8 cellular contexts compared by ENCODE assay signal in the genomic region with DNA sequence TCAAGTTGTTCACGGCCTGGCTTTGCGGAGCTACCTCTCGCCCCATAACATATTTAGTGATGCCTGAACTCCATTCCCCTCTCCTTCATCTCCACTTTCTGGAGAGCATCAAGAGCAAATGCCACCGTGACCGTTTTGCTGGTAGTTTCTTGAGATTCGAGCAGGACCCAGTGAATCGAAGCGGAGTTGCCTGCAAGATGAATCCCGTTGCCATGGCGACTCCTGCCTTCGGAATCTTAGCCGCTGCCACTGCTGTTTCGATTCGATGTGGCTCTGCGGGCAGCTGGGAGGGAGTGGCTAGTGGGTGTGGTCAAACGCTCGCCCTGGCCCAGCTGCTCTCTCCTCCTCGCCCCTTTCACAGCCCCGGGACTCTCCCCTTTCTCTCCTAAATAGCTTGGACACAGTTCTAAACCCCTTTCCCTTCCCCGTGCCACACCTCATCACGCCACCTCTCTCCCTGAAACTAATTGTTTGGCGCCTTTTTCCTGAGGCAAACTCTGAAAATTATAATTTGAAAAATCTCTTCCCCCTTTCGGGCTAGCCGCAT. TPM values are rescaled to one million over a fixed set of nuclear protein-coding genes. Genes with fewer than 3 reads are reported as not detected.
DNase-seq lines count a peak whose midpoint lies in the region; ATAC-seq and TF ChIP-seq lines count a peak whose summit lies in the region.

No MANE protein-coding gene starts in this region.

- TF ChIP-seq POLR2A in upper lobe of left lung (IDR thresholded peaks at IDR 0.05), result no peak

- TF ChIP-seq CTCF in GM12865 (IDR thresholded peaks at IDR 0.05; ENCODE audit: insufficient read depth, low read depth, low read length, missing control alignments) (no peak), upper lobe of left lung (IDR thresholded peaks at IDR 0.05) (no peak)

- DNase-seq in GM12865 (ENCODE audit: low read depth) (peak; percentile 92), NCI-H1105 treated with DMSO at 0.1 percent for 48 hours (lab: John Stamatoyannopoulos, UW) (peak; percentile 94), SW 1271 (lab: John Stamatoyannopoulos, UW) (peak; percentile 61 to 88), amniotic epithelial cell (ENCODE audit: low read depth) (peak; percentile 72), left cardiac atrium (peak; percentile 89), posterior vena cava (ENCODE audit: low spot score) (peak; percentile 95), upper lobe of left lung (peak; percentile 61 to 93)

- intact Hi-C loops in left cardiac atrium (cut with DNase I), result loop anchor here in 1 of 2 donors (5.0 to 10.0 kb wide), 5 partner anchors 58 to 905 kb away; partner anchors contain the start of gene PCNX4
- intact Hi-C loops in posterior vena cava (cut with DNase I), result loop anchor here (5.0 kb wide), 2 partner anchors 232 to 237 kb away; no protein-coding TSS in a partner anchor

- peak; percentile 47 for ATAC-seq in HG02642 (IDR thresholded peaks at IDR 0.05; ENCODE audit: poor library complexity, unreplicated experiment)
- peak; percentile 12 to 50 for ATAC-seq in left cardiac atrium
- peak; percentile 48 to 80 for ATAC-seq in upper lobe of left lung (ENCODE audit: low FRiP score in 2 of 2)

- 2 to 3% methylated on average over 24 of the region's 24 CpGs for WGBS in upper lobe of left lung, 2 donors

- H3K9me3 ChIP-seq in upper lobe of left lung, result no peaks in the 10 kb centered on the region

- no peaks in the 10 kb centered on the region for H3K36me3 ChIP-seq in upper lobe of left lung

- H3K4me1 ChIP-seq in upper lobe of left lung, result peaks cover 21 to 41% (median 34%) of the 10 kb centered on the region in 4 donors

- H3K4me3 ChIP-seq in GM12865 (ENCODE audit: low read depth, low read length), result peak overlapping the region; percentile 71
- H3K4me3 ChIP-seq in upper lobe of left lung, result peak overlapping the region; percentile 76 to 90 (median 84)

- no peaks in the 10 kb centered on the region for H3K27me3 ChIP-seq in upper lobe of left lung

- no peak for TF ChIP-seq EP300 in upper lobe of left lung (IDR thresholded peaks at IDR 0.05)

- H3K27ac ChIP-seq in upper lobe of left lung, result peak overlapping the region; percentile 92 to 98 (median 96)

RNA-seq across cellular contexts. Expression of gene DAAM1, which starts 1.4 kb away (rescaled TPM):
- 10 to 100 TPM; 87.2 to 97.1 TPM for total RNA-seq in left cardiac atrium
- 10 to 100 TPM; 73.7 TPM for total RNA-seq in posterior vena cava
- 10 to 100 TPM; 34.4 to 94.4 (median 55.5) TPM for total RNA-seq in upper lobe of left lung

Comparison
In these comparisons a context has a peak if more than half of its experiments do, and no peak if none do; other contexts are left out.
1. Peak in every context shown above with its lines: DNase-seq, ATAC-seq, H3K4me3 ChIP-seq and H3K27ac ChIP-seq.